ENCODE assay signal across 11 cellular contexts in genomic region chr4:53197760-53198150, GRCh38.
A peak's percentile ranks its signal among the peaks of the same experiment; 100 is the strongest.
DNase-seq lines count a peak whose midpoint lies in the region; ATAC-seq, FAIRE-seq and TF ChIP-seq lines count a peak whose summit lies in the region.
"Had no signal": no experiment of that assay in that cellular context is flagged by ENCODE, and none has a peak within 500 bp of the region (broad histone marks: within the 10 kb centered on the region; RNA-seq: fewer than 3 reads in every experiment).

No MANE protein-coding gene starts in this region.

- CTCF ChIA-PET in IMR-90 (lab: Yijun Ruan, JAX), result interaction anchor here (0.6 to 0.7 kb wide), 4 partner anchors 63 to 714 kb away, joined by 3 to 7 read pairs (median 4); no protein-coding TSS in a partner anchor
- CTCF ChIA-PET in activated CD4-positive, alpha-beta memory T cell treated with anti-CD3 and anti-CD28 coated beads for 36 hours (lab: Charles Lee), result interaction anchor here (0.8 to 1.0 kb wide), 3 partner anchors 85 to 1036 kb away, joined by 3 to 4 read pairs (median 3); no protein-coding TSS in a partner anchor

- H2BK20ac ChIP-seq in IMR-90 (ENCODE audit: low read depth, low read length), result no peak overlapping the region

- H3K4me1 ChIP-seq in IMR-90 (ENCODE audit: control insufficient read depth, insufficient read depth, low read length) (no peaks in the 10 kb centered on the region), kidney (ENCODE audit: control insufficient read depth in 1 of 2, insufficient read depth in 1 of 2, low read depth in 1 of 2, low read length in 2 of 2) (no peaks in the 10 kb centered on the region), body of pancreas (no peaks in the 10 kb centered on the region)

- POLR2A ChIA-PET in IMR-90 (lab: Charles Lee; ENCODE audit: unreplicated experiment), result no interaction called here
- POLR2A ChIA-PET in activated CD4-positive, alpha-beta memory T cell treated with anti-CD3 and anti-CD28 coated beads for 36 hours (lab: Charles Lee), result no interaction called here

- dilution Hi-C loops in IMR-90 (cut with HindIII; ENCODE audit: low sequenced_read_pairs, unreplicated experiment), result no loop called here

- no peak overlapping the region for H3K56ac ChIP-seq in IMR-90 (ENCODE audit: extremely low read depth, insufficient read depth, low read length)

- H3K27me3 ChIP-seq in IMR-90 (ENCODE audit: control insufficient read depth, insufficient read depth, low read length) (no peaks in the 10 kb centered on the region), body of pancreas (no peaks in the 10 kb centered on the region)
- H3K27me3 ChIP-seq: SJCRH30 had no signal

- H2AK5ac ChIP-seq in IMR-90 (ENCODE audit: low read depth, low read length), result no peak overlapping the region

- BruUV-seq in IMR-90 (replicated peaks; lab: Mats Ljungman, UMichigan), result no TSS peak

- H2AFZ ChIP-seq in IMR-90 (replicated peaks; ENCODE audit: low read length, poor library complexity), result no peak overlapping the region

- peak overlapping the region; percentile 53; the same call in 1 of the 2 replicates for H2BK120ac ChIP-seq in IMR-90 (ENCODE audit: low read depth, low read length)

- H4K91ac ChIP-seq in IMR-90 (ENCODE audit: insufficient read depth, low read depth, low read length), result no peak overlapping the region

- no peak overlapping the region for H3K27ac Mint-ChIP-seq in activated CD4-positive, alpha-beta memory T cell treated with anti-CD3 and anti-CD28 coated beads for 36 hours
- H3K27ac Mint-ChIP-seq: CD14-positive monocyte had no signal

- H3K4me1 Mint-ChIP-seq in activated CD4-positive, alpha-beta memory T cell treated with anti-CD3 and anti-CD28 coated beads for 36 hours (ENCODE audit: low read depth), result peaks cover 2% of the 10 kb centered on the region
- H3K4me1 Mint-ChIP-seq: CD14-positive monocyte had no signal

- H3K27ac ChIP-seq in IMR-90 (ENCODE audit: insufficient read depth, low read length) (no peak overlapping the region), kidney (ENCODE audit: low read depth in 2 of 2, low read length in 2 of 2) (no peak overlapping the region), body of pancreas (no peak overlapping the region)
- H3K27ac ChIP-seq: KMS-11 had no signal

- no peak overlapping the region for H4K5ac ChIP-seq in IMR-90 (ENCODE audit: low read depth, low read length)

- no peaks in the 10 kb centered on the region for H3K36me3 Mint-ChIP-seq in activated CD4-positive, alpha-beta memory T cell treated with anti-CD3 and anti-CD28 coated beads for 36 hours
- H3K36me3 Mint-ChIP-seq: CD14-positive monocyte had no signal

- H3K9me3 Mint-ChIP-seq in activated CD4-positive, alpha-beta memory T cell treated with anti-CD3 and anti-CD28 coated beads for 36 hours, result no peaks in the 10 kb centered on the region
- H3K9me3 Mint-ChIP-seq: CD14-positive monocyte had no signal

- no peak for TF ChIP-seq RAD21 in IMR-90 (IDR thresholded peaks at IDR 0.05; ENCODE audit: low read length)

- FAIRE-seq in kidney (lab: Jason Lieb, UNC), result peak; percentile 53

- no peak overlapping the region; the same call in 1 of the 2 replicates for H3K18ac ChIP-seq in IMR-90 (ENCODE audit: low read depth, low read length)

- TF ChIP-seq POLR2A in IMR-90 (IDR thresholded peaks at IDR 0.05; ENCODE audit: low read depth, low read length) (no peak), body of pancreas (IDR thresholded peaks at IDR 0.05) (no peak)

- no CpG with 5 or more reads among the region's 1 CpG for WGBS in IMR-90 (ENCODE audit: extremely low coverage in 2 of 2, insufficient read length in 1 of 2), 2 experiments
- WGBS in body of pancreas, 2 donors, result 83 to 88% methylated on average over 1 of the region's 1 CpG

- no peak overlapping the region for H2BK15ac ChIP-seq in IMR-90 (ENCODE audit: low read depth, low read length)

- intact Hi-C loops in IMR-90 (cut with micrococcal nuclease) (loop anchor here (1.0 to 10.0 kb wide), 13 partner anchors 181 to 1031 kb away; partner anchors contain the start of gene CHIC2), kidney (cut with DNase I) (loop anchor here (10.0 kb wide), 1 partner anchor 1017 kb away; no protein-coding TSS in a partner anchor), body of pancreas (cut with DNase I) (loop anchor here (10.0 kb wide), 2 partner anchors 607 to 1037 kb away; no protein-coding TSS in a partner anchor)
- intact Hi-C loops in activated CD4-positive, alpha-beta memory T cell treated with anti-CD3 and anti-CD28 coated beads for 36 hours (cut with micrococcal nuclease), result loop anchor here (1.0 to 10.0 kb wide), 6 partner anchors 180 to 1037 kb away; partner anchors contain the start of gene FIP1L1

- no peaks in the 10 kb centered on the region for H3K27me3 Mint-ChIP-seq in activated CD4-positive, alpha-beta memory T cell treated with anti-CD3 and anti-CD28 coated beads for 36 hours

- H3K4me2 ChIP-seq in IMR-90 (ENCODE audit: low read depth, low read length), result no peak overlapping the region; the same call in none of the 2 replicates
- H3K4me2 ChIP-seq: KMS-11 had no signal

- H3K14ac ChIP-seq in IMR-90 (replicated peaks; ENCODE audit: low read depth, low read length), result no peak overlapping the region

- DNase-seq in IMR-90 (no peak), choroid plexus epithelial cell (ENCODE audit: low read depth) (peak; percentile 32), kidney (no peak), body of pancreas (no peak)
- no peak for DNase-seq in activated CD4-positive, alpha-beta memory T cell treated with anti-CD3 and anti-CD28 coated beads for 36 hours

- no peak for TF ChIP-seq CTCF in IMR-90 (conservative IDR thresholded peaks at IDR 0.05; ENCODE audit: low read depth, low read length)
- TF ChIP-seq CTCF in choroid plexus epithelial cell (conservative IDR thresholded peaks at IDR 0.05; ENCODE audit: low read depth, low read length), result no peak
- TF ChIP-seq CTCF in kidney (IDR thresholded peaks at IDR 0.05; ENCODE audit: borderline replicate concordance, extremely low read depth, insufficient read depth), result no peak
- TF ChIP-seq CTCF in body of pancreas (IDR thresholded peaks at IDR 0.05), result no peak

- H2AK9ac ChIP-seq in IMR-90 (replicated peaks; ENCODE audit: low read depth, low read length, poor library complexity), result no peak overlapping the region

- ATAC-seq in IMR-90 (ENCODE audit: low read depth) (peak; percentile 21), HG03095 (IDR thresholded peaks at IDR 0.05; ENCODE audit: unreplicated experiment) (no peak), HG03108 (IDR thresholded peaks at IDR 0.05; ENCODE audit: unreplicated experiment) (no peak), body of pancreas (no peak)

- no peaks in the 10 kb centered on the region for H4K20me1 ChIP-seq in IMR-90 (ENCODE audit: insufficient read depth, low read length)

- peak overlapping the region; percentile 62 for H2BK5ac ChIP-seq in IMR-90 (ENCODE audit: low read depth, low read length, poor library complexity, severe bottlenecking)

- H3K9me3 ChIP-seq in IMR-90 (ENCODE audit: control insufficient read depth, insufficient read depth, low read length), result no peaks in the 10 kb centered on the region
- H3K9me3 ChIP-seq in kidney (ENCODE audit: control insufficient read depth in 1 of 2, low read length in 2 of 2), result no peaks in the 10 kb centered on the region
- H3K9me3 ChIP-seq in body of pancreas, result no peaks in the 10 kb centered on the region
- H3K9me3 ChIP-seq: HAP-1, SJCRH30 had no signal

- H3K4me3 ChIP-seq in IMR-90 (ENCODE audit: insufficient read depth, low read depth, low read length), result no peak overlapping the region
- no peak overlapping the region for H3K4me3 ChIP-seq in choroid plexus epithelial cell (ENCODE audit: low read depth, low read length)
- no peak overlapping the region for H3K4me3 ChIP-seq in kidney (ENCODE audit: low read length in 2 of 2)
- H3K4me3 ChIP-seq in body of pancreas, result no peak overlapping the region
- H3K4me3 ChIP-seq: HAP-1 had no signal

- no peak overlapping the region for H3K4me3 Mint-ChIP-seq in activated CD4-positive, alpha-beta memory T cell treated with anti-CD3 and anti-CD28 coated beads for 36 hours
- H3K4me3 Mint-ChIP-seq: CD14-positive monocyte had no signal

- no peak overlapping the region; the same call in 1 of the 2 replicates for H3K4ac ChIP-seq in IMR-90 (ENCODE audit: low read depth, low read length)

- in situ Hi-C loops in IMR-90 (cut with MboI; ENCODE audit: low sequenced_read_pairs), result loop anchor here (5.0 to 25.0 kb wide), 4 partner anchors 173 to 1040 kb away; no protein-coding TSS in a partner anchor

- H3K79me1 ChIP-seq in IMR-90 (ENCODE audit: low read depth in 1 of 2, low read length in 2 of 2), result peaks cover 0 to 4% of the 10 kb centered on the region in 2 experiments; a peak in 1 of 4 replicates

- H3K9me1 ChIP-seq in IMR-90 (ENCODE audit: insufficient read depth, low read length), result no peaks in the 10 kb centered on the region

- no peak overlapping the region for H3K9ac ChIP-seq in IMR-90 (ENCODE audit: low read depth, low read length)
- no peak overlapping the region for H3K9ac ChIP-seq in kidney (ENCODE audit: low read length in 2 of 2)
- H3K9ac ChIP-seq: KMS-11 had no signal

- H3K36me3 ChIP-seq in IMR-90 (ENCODE audit: control insufficient read depth, insufficient read depth, low read length), result no peaks in the 10 kb centered on the region
- no peaks in the 10 kb centered on the region for H3K36me3 ChIP-seq in kidney (ENCODE audit: control insufficient read depth in 1 of 2, insufficient read depth in 2 of 2, low read length in 2 of 2)
- no peaks in the 10 kb centered on the region for H3K36me3 ChIP-seq in body of pancreas (replicated peaks in 1 of 2; ENCODE audit: insufficient read depth in 1 of 2, low read depth in 2 of 2)
- H3K36me3 ChIP-seq: HAP-1, SJCRH30 had no signal

- no peak overlapping the region for H3K23ac ChIP-seq in IMR-90 (ENCODE audit: low read depth, low read length)

- H4K8ac ChIP-seq in IMR-90 (ENCODE audit: low read depth in 2 of 2, low read length in 2 of 2), result no peak overlapping the region

TF ChIP-seq in IMR-90, 13 proteins besides CTCF, POLR2A, EP300 and RAD21 (continues in another document):
- TF ChIP-seq USF2 (IDR thresholded peaks at IDR 0.05; ENCODE audit: low read depth, low read length) (no peak), CEBPB (IDR thresholded peaks at IDR 0.05; ENCODE audit: low read depth, low read length) (no peak), RFX5 (IDR thresholded peaks at IDR 0.05; ENCODE audit: low read depth, low read length) (no peak), SMC3 (IDR thresholded peaks at IDR 0.05; ENCODE audit: low read depth, low read length) (no peak)
